ENCODE assay signal across 25 cellular contexts in the genomic region with DNA sequence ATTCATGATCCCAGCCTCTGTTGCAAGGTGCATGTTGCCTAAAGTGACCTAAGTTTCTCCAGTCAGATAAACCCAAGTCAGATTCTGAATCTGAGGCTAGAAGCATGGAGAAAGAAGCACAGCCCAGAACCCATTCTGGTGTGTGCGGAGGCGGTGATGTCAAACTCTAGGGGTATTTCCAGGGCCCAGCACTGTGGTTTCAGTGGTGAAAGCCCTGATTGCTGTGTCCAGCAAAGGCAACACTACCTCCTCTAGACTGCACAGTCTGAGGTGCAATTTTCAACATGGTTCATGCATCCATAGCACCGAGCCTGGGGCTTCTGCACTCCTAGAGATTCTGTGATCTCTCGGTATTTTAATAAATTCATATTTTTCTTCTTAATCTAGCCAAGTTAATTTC.
DNase-seq lines count a peak whose midpoint lies in the region; ATAC-seq, FAIRE-seq and TF ChIP-seq lines count a peak whose summit lies in the region.
"Had no signal": no experiment of that assay in that cellular context is flagged by ENCODE, and none has a peak within 500 bp of the region (broad histone marks: within the 10 kb centered on the region; RNA-seq: fewer than 3 reads in every experiment).

No MANE protein-coding gene starts in this region.

- no peak for FAIRE-seq in HepG2 (lab: Jason Lieb, UNC)
- FAIRE-seq: A204.1, D721Med, GM12891, GM18507, GM19239 had no signal

- H3K4me2 ChIP-seq in HepG2 (ENCODE audit: low read depth, low read length): no peak overlapping the region
- H3K4me2 ChIP-seq: BLaER1, GM23338 had no signal

- intact Hi-C loops in HepG2 (cut with micrococcal nuclease; ENCODE audit: unreplicated experiment): no loop called here

- no TSS peak for BruUV-seq in HepG2 (replicated peaks; lab: Mats Ljungman, UMichigan)

- H2AFZ ChIP-seq in HepG2 (ENCODE audit: low read length): no peak overlapping the region
- H2AFZ ChIP-seq: GM23338 had no signal

- H3K4me1 ChIP-seq in liver (ENCODE audit: control insufficient read depth in 4 of 4, insufficient read depth in 4 of 4, low read length in 3 of 4) (peaks cover 9 to 56% (median 32%) of the 10 kb centered on the region in 4 donors), HepG2 (ENCODE audit: insufficient read depth, low read length) (peaks cover 19% of the 10 kb centered on the region)
- H3K4me1 ChIP-seq: BLaER1 had no signal

- TF ChIP-seq CTCF in liver (IDR thresholded peaks at IDR 0.05; ENCODE audit: low read depth, low read length, missing input control): no peak
- no peak for TF ChIP-seq CTCF in HepG2 (CRISPR knock-in tag; IDR thresholded peaks at IDR 0.05)

- CTCF ChIA-PET in HepG2 (lab: Yijun Ruan, JAX; ENCODE audit: low intra/inter-chr PET ratio, low total read pairs): no interaction called here

- in situ Hi-C loops in HepG2 (cut with HindIII; ENCODE audit: extremely low pct_ligation_motif_present, low pct_unique_long_range_greater_than_20kb): no loop called here

- WGBS in liver: 96% methylated on average over 4 of the region's 4 CpGs
- WGBS in HepG2 (ENCODE audit: low lambda C conversion rate): 62% methylated on average over 4 of the region's 4 CpGs

- ATAC-seq in HepG2 (no peak), GM19463 (IDR thresholded peaks at IDR 0.05; ENCODE audit: unreplicated experiment) (peak; percentile 73), HG02870 (IDR thresholded peaks at IDR 0.05; ENCODE audit: unreplicated experiment) (peak; percentile 60), left lobe of liver (peak; percentile 7), GM21619 (IDR thresholded peaks at IDR 0.05; ENCODE audit: unreplicated experiment) (no peak), HG03469 (IDR thresholded peaks at IDR 0.05; ENCODE audit: unreplicated experiment) (no peak)
- ATAC-seq: GM23338, HCT116 had no signal

- no peaks in the 10 kb centered on the region for H4K20me1 ChIP-seq in HepG2 (ENCODE audit: insufficient read depth, low read length)
- H4K20me1 ChIP-seq: BLaER1 had no signal

- H3K4me3 ChIP-seq in liver (ENCODE audit: low read depth in 1 of 3, low read length in 3 of 3): no peak overlapping the region
- no peak overlapping the region for H3K4me3 ChIP-seq in HepG2 (replicated peaks in 1 of 3; ENCODE audit: insufficient read depth in 1 of 3, low read depth in 2 of 3, low read length in 3 of 3)
- H3K4me3 ChIP-seq: BLaER1, GM23338 had no signal

- H3K27ac ChIP-seq in liver (ENCODE audit: low read depth in 1 of 2, low read length in 2 of 2) (no peak overlapping the region), HepG2 (ENCODE audit: extremely low read length, insufficient read depth, low read length) (no peak overlapping the region)
- H3K27ac ChIP-seq: 22Rv1, BLaER1, C4-2B had no signal

- no peaks in the 10 kb centered on the region for H3K27me3 ChIP-seq in liver (ENCODE audit: control insufficient read depth in 4 of 4, insufficient read depth in 4 of 4, low read length in 3 of 4)
- H3K27me3 ChIP-seq in HepG2 (ENCODE audit: control insufficient read depth in 1 of 2, insufficient read depth in 2 of 2, low read length in 2 of 2): no peaks in the 10 kb centered on the region
- H3K27me3 ChIP-seq: BLaER1 had no signal

- TF ChIP-seq POLR2A in HepG2 (IDR thresholded peaks at IDR 0.05; ENCODE audit: insufficient read depth in 1 of 2, low read depth in 2 of 2, low read length in 2 of 2): no peak

- TF ChIP-seq EP300 in HepG2 (IDR thresholded peaks at IDR 0.05; ENCODE audit: low read depth in 2 of 2, low read length in 2 of 2) (no peak), HepG2 (CRISPR knock-in tag; IDR thresholded peaks at IDR 0.05; ENCODE audit: borderline replicate concordance) (no peak)

- H3K9ac ChIP-seq in liver (ENCODE audit: low read depth in 1 of 2, low read length in 2 of 2): no peak overlapping the region
- H3K9ac ChIP-seq in HepG2 (ENCODE audit: insufficient read depth, low read depth, low read length): no peak overlapping the region
- H3K9ac ChIP-seq: BLaER1 had no signal

- POLR2A ChIA-PET in HepG2 (lab: Yijun Ruan, JAX): no interaction called here

- TF ChIP-seq RAD21 in liver (IDR thresholded peaks at IDR 0.05) (peak in 1 of 2 donors; percentile 14), HepG2 (CRISPR knock-in tag; IDR thresholded peaks at IDR 0.05) (no peak)

- H3K36me3 ChIP-seq in liver (ENCODE audit: control insufficient read depth in 4 of 4, insufficient read depth in 3 of 4, low read depth in 1 of 4, low read length in 3 of 4) (no peaks in the 10 kb centered on the region), HepG2 (replicated peaks in 1 of 2; ENCODE audit: control insufficient read depth in 1 of 2, insufficient read depth in 2 of 2, low read length in 2 of 2) (no peaks in the 10 kb centered on the region)
- H3K36me3 ChIP-seq: BLaER1 had no signal

- DNase-seq in HepG2 (ENCODE audit: low spot score): no peak
- DNase-seq in left lobe of liver (ENCODE audit: low spot score): no peak
- DNase-seq in SIG-M5 (lab: John Stamatoyannopoulos, UW): no peak
- DNase-seq: CD4-positive, CD25-positive, alpha-beta regulatory T cell; CD8-positive, alpha-beta memory T cell; DMS 273 treated with DMSO at 0.1 percent for 48 hours; DMS79; EL; GDM1; H9 had no signal

- H3K79me2 ChIP-seq in HepG2 (ENCODE audit: insufficient read depth, low read length): no peaks in the 10 kb centered on the region

- no peaks in the 10 kb centered on the region for H3K9me3 ChIP-seq in liver (ENCODE audit: control insufficient read depth in 4 of 4, low read length in 3 of 4)
- no peaks in the 10 kb centered on the region for H3K9me3 ChIP-seq in HepG2 (ENCODE audit: low read length)
- H3K9me3 ChIP-seq: BLaER1 had no signal

TF ChIP-seq in liver, 16 proteins besides CTCF, POLR2A, EP300 and RAD21:
- no peak for TF ChIP-seq YY1 (IDR thresholded peaks at IDR 0.05)
- peak; percentile 14 to 24 for TF ChIP-seq HNF4A (conservative IDR thresholded peaks at IDR 0.05)
- TF ChIP-seq RXRA (IDR thresholded peaks at IDR 0.05): peak in 1 of 2 donors; percentile 26

TF ChIP-seq in HepG2, 621 proteins besides CTCF, POLR2A, EP300 and RAD21:
- TF ChIP-seq SNRNP70 (IDR thresholded peaks at IDR 0.05; ENCODE audit: low read depth, low read length): no peak
- no peak for TF ChIP-seq MXD4 (CRISPR knock-in tag; IDR thresholded peaks at IDR 0.05)
- no peak for TF ChIP-seq GPN1 (CRISPR knock-in tag; IDR thresholded peaks at IDR 0.05; ENCODE audit: borderline replicate concordance)
- no peak for TF ChIP-seq EED (CRISPR knock-in tag; IDR thresholded peaks at IDR 0.05)
- TF ChIP-seq CREB1 (IDR thresholded peaks at IDR 0.05): no peak
- no peak for TF ChIP-seq CREB1 (CRISPR knock-in tag; IDR thresholded peaks at IDR 0.05)
- no peak for TF ChIP-seq RNF219 (CRISPR knock-in tag; IDR thresholded peaks at IDR 0.05)
- TF ChIP-seq TCF12 (IDR thresholded peaks at IDR 0.05): no peak
- TF ChIP-seq TCF12 (CRISPR knock-in tag; IDR thresholded peaks at IDR 0.05): no peak
- TF ChIP-seq MATR3 (CRISPR knock-in tag; IDR thresholded peaks at IDR 0.05): no peak
- no peak for TF ChIP-seq SMAD1 (CRISPR knock-in tag; IDR thresholded peaks at IDR 0.05; ENCODE audit: borderline replicate concordance, low read depth)
- no peak for TF ChIP-seq HOXA7 (CRISPR knock-in tag; IDR thresholded peaks at IDR 0.05)
- no peak for TF ChIP-seq ZNF547 (CRISPR knock-in tag; IDR thresholded peaks at IDR 0.05)
- TF ChIP-seq, protein P1, sequence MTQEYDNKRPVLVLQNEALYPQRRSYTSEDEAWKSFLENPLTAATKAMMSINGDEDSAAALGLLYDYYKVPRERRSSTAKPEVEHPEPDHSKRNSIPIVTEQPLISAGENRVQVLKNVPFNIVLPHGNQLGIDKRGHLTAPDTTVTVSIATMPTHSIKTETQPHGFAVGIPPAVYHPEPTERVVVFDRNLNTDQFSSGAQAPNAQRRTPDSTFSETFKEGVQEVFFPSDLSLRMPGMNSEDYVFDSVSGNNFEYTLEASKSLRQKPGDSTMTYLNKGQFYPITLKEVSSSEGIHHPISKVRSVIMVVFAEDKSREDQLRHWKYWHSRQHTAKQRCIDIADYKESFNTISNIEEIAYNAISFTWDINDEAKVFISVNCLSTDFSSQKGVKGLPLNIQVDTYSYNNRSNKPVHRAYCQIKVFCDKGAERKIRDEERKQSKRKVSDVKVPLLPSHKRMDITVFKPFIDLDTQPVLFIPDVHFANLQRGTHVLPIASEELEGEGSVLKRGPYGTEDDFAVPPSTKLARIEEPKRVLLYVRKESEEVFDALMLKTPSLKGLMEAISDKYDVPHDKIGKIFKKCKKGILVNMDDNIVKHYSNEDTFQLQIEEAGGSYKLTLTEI (CRISPR knock-in tag; conservative IDR thresholded peaks at IDR 0.05): no peak
- no peak for TF ChIP-seq KMT2B (CRISPR knock-in tag; IDR thresholded peaks at IDR 0.05)
TF ChIP-seq in HepG2: peak in this region for 0.

Comparison
In these comparisons a context has a peak if more than half of its experiments do, and no peak if none do; other contexts are left out.
1. ATAC-seq: peak in GM19463 (single experiment), HG02870 (single experiment) and left lobe of liver (single experiment); none in HepG2 (single experiment), GM21619 (single experiment) and HG03469 (single experiment).